8 cellular contexts compared by ENCODE assay signal in genomic region chr14:91510171-91511013, GRCh38. TPM values are rescaled to one million over a fixed set of nuclear protein-coding genes. Genes with fewer than 3 reads are reported as not detected.
DNase-seq lines count a peak whose midpoint lies in the region; ATAC-seq and TF ChIP-seq lines count a peak whose summit lies in the region.

Gene PPP4R3A (minus strand): TSS chr14:91510310. CDS start chr14:91509647, 663 bp downstream.

- H3K9ac ChIP-seq in HUES64 (ENCODE audit: low read depth, low read length) = peak within 1 kb of the TSS; percentile 99
- H3K9ac ChIP-seq in OCI-LY1 (ENCODE audit: low read length) = peak within 1 kb of the TSS; percentile 91

- H3K79me2 ChIP-seq in OCI-LY1 (ENCODE audit: insufficient read depth, low read length) = peaks cover 43% of the 10 kb centered on the region

- peak within 1 kb of the TSS; percentile 83 for H3K4me3 ChIP-seq in HUES64 (ENCODE audit: low read length)
- H3K4me3 ChIP-seq in OCI-LY1 (ENCODE audit: low read depth, low read length, poor library complexity, severe bottlenecking) = peak within 1 kb of the TSS; percentile 80

- H3K4me3 Mint-ChIP-seq in Calu3 (ENCODE audit: low read depth, unreplicated experiment) (peak within 1 kb of the TSS; percentile 84), endothelial cell (ENCODE audit: unreplicated experiment) (peak within 1 kb of the TSS; percentile 99)

- H3K9me3 Mint-ChIP-seq in Calu3 (ENCODE audit: low read depth, unreplicated experiment) = no peaks in the 10 kb centered on the region
- no peaks in the 10 kb centered on the region for H3K9me3 Mint-ChIP-seq in endothelial cell (ENCODE audit: unreplicated experiment)

- CTCF ChIA-PET in Calu3 (lab: Charles Lee) = no interaction called here

- H3K27me3 ChIP-seq in HUES64 (ENCODE audit: insufficient read depth, low read length) (no peaks in the 10 kb centered on the region), OCI-LY1 (ENCODE audit: insufficient read depth, low read length) (no peaks in the 10 kb centered on the region)

- DNase-seq in Calu3 = peak; percentile 96
- peak; percentile 92 for DNase-seq in activated CD8-positive, alpha-beta memory T cell treated with anti-CD3 and anti-CD28 coated beads, Interleukin-2, amount 50 U/mL, for 4 hours
- peak; percentile 89 for DNase-seq in endothelial cell (ENCODE audit: low spot score)
- DNase-seq in midbrain (lab: John Stamatoyannopoulos, UW) = peak; percentile 94
- DNase-seq in stimulated activated CD8-positive, alpha-beta memory T cell treated with anti-CD3 and anti-CD28 coated beads, Interleukin-2, amount 100 ng/mL, for 1 hour (ENCODE audit: low read depth in 2 of 2) = peak; percentile 80 to 86

- TSS peak; percentile 97 for BruUV-seq in Calu3 (replicated peaks; lab: Mats Ljungman, UMichigan)

- H3K4me2 ChIP-seq in OCI-LY1 (ENCODE audit: low read length) = peak within 1 kb of the TSS; percentile 85

- intact Hi-C loops in Calu3 (cut with micrococcal nuclease; ENCODE audit: unreplicated experiment) = no loop called here

- no peaks in the 10 kb centered on the region for H3K9me3 ChIP-seq in HUES64 (ENCODE audit: insufficient read depth, low read depth, low read length)
- H3K9me3 ChIP-seq in OCI-LY1 (ENCODE audit: low read length) = no peaks in the 10 kb centered on the region

- peak; percentile 82 for ATAC-seq in GM21447 (IDR thresholded peaks at IDR 0.05; ENCODE audit: unreplicated experiment)

- no peaks in the 10 kb centered on the region for H4K20me1 ChIP-seq in OCI-LY1 (ENCODE audit: insufficient read depth, low read length)

- 0 out of 2 replicates have a peak, but pooled peaks cover 3% of the 10 kb centered on the region for H3F3A ChIP-seq in OCI-LY1 (ENCODE audit: insufficient read depth, low read length)

- H3K27ac ChIP-seq in HUES64 (ENCODE audit: low read depth, low read length) = peak within 1 kb of the TSS; percentile 99
- H3K27ac ChIP-seq in OCI-LY1 (ENCODE audit: low read depth, low read length, poor library complexity, severe bottlenecking) = peak within 1 kb of the TSS; percentile 93

- no peaks in the 10 kb centered on the region for H3K9me2 ChIP-seq in OCI-LY1 (ENCODE audit: low read depth, low read length)

- H3K36me3 Mint-ChIP-seq in Calu3 (ENCODE audit: insufficient read depth, unreplicated experiment) = peaks cover 30% of the 10 kb centered on the region
- peaks cover 14% of the 10 kb centered on the region for H3K36me3 Mint-ChIP-seq in endothelial cell (ENCODE audit: low read depth, unreplicated experiment)

- H3K36me3 ChIP-seq in HUES64 (ENCODE audit: insufficient read depth, low read length) (peaks cover 15% of the 10 kb centered on the region; the same call in 1 of the 2 replicates), OCI-LY1 (ENCODE audit: insufficient read depth, low read length) (peaks cover 35% of the 10 kb centered on the region)

- H3K27me3 Mint-ChIP-seq in Calu3 (ENCODE audit: unreplicated experiment) = no peaks in the 10 kb centered on the region
- peaks cover 12% of the 10 kb centered on the region for H3K27me3 Mint-ChIP-seq in endothelial cell (ENCODE audit: unreplicated experiment)

- H2AFZ ChIP-seq in OCI-LY1 (ENCODE audit: low read length) = peak within 1 kb of the TSS; percentile 30

- H3K4me1 Mint-ChIP-seq in Calu3 (ENCODE audit: low read depth, unreplicated experiment) = no peaks in the 10 kb centered on the region
- peaks cover 14% of the 10 kb centered on the region for H3K4me1 Mint-ChIP-seq in endothelial cell (ENCODE audit: unreplicated experiment)

- under 1% methylated on average over 95 of the region's 95 CpGs for WGBS in HUES64

- TF ChIP-seq CTCF in Calu3 (IDR thresholded peaks at IDR 0.05; ENCODE audit: unreplicated experiment) (no peak), OCI-LY1 (IDR thresholded peaks at IDR 0.05; ENCODE audit: low read length) (no peak), endothelial cell (IDR thresholded peaks at IDR 0.05; ENCODE audit: unreplicated experiment) (no peak)

- peaks cover 8% of the 10 kb centered on the region for H3K4me1 ChIP-seq in HUES64 (ENCODE audit: insufficient read depth, low read length)
- peaks cover 28% of the 10 kb centered on the region for H3K4me1 ChIP-seq in OCI-LY1 (ENCODE audit: insufficient read depth, low read length, severe bottlenecking)

- H3K27ac Mint-ChIP-seq in Calu3 (ENCODE audit: unreplicated experiment) (peak within 1 kb of the TSS; percentile 95), endothelial cell (ENCODE audit: unreplicated experiment) (peak within 1 kb of the TSS; percentile 100)

RNA-seq across cellular contexts. Expression of gene PPP4R3A, which starts in this region (rescaled TPM):
- total RNA-seq in Calu3 (2022) = 71.9 and 82.2 TPM in 2 replicates
- 88.0 TPM for polyA plus RNA-seq in HUES64 (2013, experiment 1 of 2)
- 78.5 TPM for polyA plus RNA-seq in HUES64 (2013, experiment 2 of 2)
- total RNA-seq in endothelial cell (ENCODE audit: unreplicated experiment) = 89.7 TPM

Comparison
In these comparisons a context has a peak if more than half of its experiments do, and no peak if none do; other contexts are left out.
1. Peak in every context shown above with its lines: DNase-seq, ATAC-seq, H3K4me3 ChIP-seq and H3K27ac ChIP-seq.